In the genomic region with DNA sequence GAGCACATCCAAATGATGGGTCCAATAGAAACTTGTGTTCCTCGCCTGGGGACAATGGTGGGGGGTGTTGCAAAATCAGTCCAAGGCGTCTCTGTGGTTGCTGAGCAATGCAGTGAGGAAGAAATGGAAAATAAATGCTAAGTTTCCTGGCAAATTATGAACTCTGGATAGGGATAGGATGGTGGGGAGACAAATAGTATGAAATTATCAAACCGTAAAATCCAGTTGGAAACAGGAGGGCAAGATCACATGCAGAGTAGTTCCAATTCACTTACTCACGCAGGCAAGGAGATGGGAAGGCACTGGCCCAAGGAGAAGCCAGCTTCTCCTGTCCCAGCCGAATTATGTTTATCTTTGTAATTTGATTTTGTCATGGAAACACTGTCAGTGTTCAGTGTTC, we compare ENCODE assay signal across 30 cellular contexts.
DNase-seq lines count a peak whose midpoint lies in the region; ATAC-seq and TF ChIP-seq lines count a peak whose summit lies in the region.
"Had no signal": no experiment of that assay in that cellular context is flagged by ENCODE, and none has a peak within 500 bp of the region (broad histone marks: within the 10 kb centered on the region; RNA-seq: fewer than 3 reads in every experiment).

No MANE protein-coding gene starts in this region.

- peak; percentile 68 for DNase-seq in NCI-H446 treated with DMSO at 0.1 percent for 48 hours (lab: John Stamatoyannopoulos, UW)
- no peak for DNase-seq in NCI-H446 (lab: John Stamatoyannopoulos, UW)
- DNase-seq in glomerular visceral epithelial cell (ENCODE audit: extremely low spot score) = peak; percentile 95
- DNase-seq in posterior vena cava (ENCODE audit: low spot score) = peak; percentile 81
- DNase-seq in omental fat pad (ENCODE audit: low spot score) = no peak
- no peak for DNase-seq in DMS114 treated with DMSO at 0.1 percent for 48 hours (lab: John Stamatoyannopoulos, UW; ENCODE audit: unreplicated experiment)
- DNase-seq: activated CD4-positive, alpha-beta T cell treated with anti-CD3 and anti-CD28 coated beads, Interleukin-2, amount 50 U/mL, for 48 hours; activated CD4-positive, CD25-positive, alpha-beta regulatory T cell; activated naive CD4-positive, alpha-beta T cell; brain microvascular endothelial cell; cerebellar nuclear complex; dermis blood vessel endothelial cell; DND-41; esophagus squamous epithelium; GF-D8; GOT3; midbrain; naive B cell; NCI-H1048; NCI-H187; NCI-H524 treated with DMSO at 0.1 percent for 48 hours; NK-92 treated with Interleukin-12 subunit alpha and Interleukin-12 subunit beta, amount 100 ng/mL, for 24 hours; PC-3; Right ventricle myocardium superior; substantia nigra; upper lobe of right lung had no signal

- no peak for TF ChIP-seq POLR2A in GM18505 (IDR thresholded peaks at IDR 0.05; ENCODE audit: borderline replicate concordance, extremely low read depth, insufficient read depth, insufficient read length)

- intact Hi-C loops in posterior vena cava (cut with DNase I) = no loop called here

- no peak for ATAC-seq in activated CD4-positive, CD25-positive, alpha-beta regulatory T cell treated with anti-CD3 and anti-CD28 coated beads, Interleukin-2, amount 50 U/mL, for 24 hours
- ATAC-seq in omental fat pad (ENCODE audit: low FRiP score) (no peak), GM18505 (IDR thresholded peaks at IDR 0.05; ENCODE audit: unreplicated experiment) (no peak)
- ATAC-seq: PC-3; SK-N-SH treated with all-trans-retinoic acid at 6 μM for 48 hours; stimulated activated memory B cell treated with anti-CD40 and anti-IgM and Interleukin-4, amounts not matched to agents 10 μg/mL and 1 μg/mL and 100 μg/mL, for 72 hours; upper lobe of right lung had no signal

- no peak for TF ChIP-seq CTCF in omental fat pad (IDR thresholded peaks at IDR 0.05)

Comparison
In these comparisons a context has a peak if more than half of its experiments do, and no peak if none do; other contexts are left out.
1. DNase-seq: peak in NCI-H446 treated with DMSO at 0.1 percent for 48 hours (single experiment), glomerular visceral epithelial cell (single experiment) and posterior vena cava (single experiment); none in NCI-H446 (0 of 2), omental fat pad (single experiment) and DMS114 treated with DMSO at 0.1 percent for 48 hours (single experiment).